In the genomic region with DNA sequence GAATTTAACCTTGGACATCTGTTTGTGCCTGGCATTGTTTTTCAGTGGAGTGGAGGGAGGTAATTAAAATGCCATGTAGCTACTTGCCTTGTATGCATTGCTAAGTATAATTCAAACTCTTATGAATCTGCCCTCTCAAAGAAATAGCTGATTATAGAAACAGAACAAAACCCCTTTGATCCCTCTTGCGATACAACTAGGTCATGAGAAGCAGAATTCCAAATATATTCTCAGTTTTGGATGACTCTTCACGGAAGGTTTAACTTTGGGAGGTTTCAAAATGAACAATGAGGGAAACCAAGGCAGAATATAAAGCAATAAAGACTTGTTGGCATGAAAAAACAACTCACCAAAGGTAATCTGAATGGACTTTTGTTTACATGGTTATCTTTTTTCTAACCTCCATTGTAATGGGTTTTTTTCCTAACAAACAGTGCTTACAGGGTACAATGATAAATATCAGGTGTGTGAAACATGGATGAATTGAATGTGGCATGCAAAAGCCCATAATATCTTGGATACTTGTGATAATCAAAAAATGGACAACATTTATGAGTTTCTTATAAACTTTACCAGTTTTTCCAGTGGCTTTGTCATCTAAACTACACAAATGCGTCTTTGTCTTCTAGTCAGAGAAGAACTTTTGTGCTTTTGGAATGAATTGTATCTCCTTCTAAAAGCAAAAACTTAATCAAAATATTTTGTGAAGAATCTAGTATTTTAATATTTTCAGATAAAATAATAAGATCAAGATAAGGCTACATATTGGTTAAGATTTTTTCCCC, we compare ENCODE assay signal across 25 cellular contexts. TPM values are rescaled to one million over a fixed set of nuclear protein-coding genes. Genes with fewer than 3 reads are reported as not detected.
"Had no signal": no experiment of that assay in that cellular context is flagged by ENCODE, and none has a peak within 500 bp of the region (broad histone marks: within the 10 kb centered on the region; RNA-seq: fewer than 3 reads in every experiment).

No MANE protein-coding gene starts in this region.

- DNase-seq: activated CD4-positive, alpha-beta T cell treated with anti-CD3 and anti-CD28 coated beads for 1 hour; activated CD4-positive, alpha-beta T cell treated with anti-CD3 and anti-CD28 coated beads, Interleukin-2, amount 50 U/mL, for 1 hour; activated CD8-positive, alpha-beta T cell treated with anti-CD3 and anti-CD28 coated beads, Interleukin-2, amount 10 ng/mL, durations not matched to agents 7 days and 5 days; activated T-cell treated with anti-CD3 and anti-CD28 coated beads, Interleukin-2, amount 50 U/mL, for 1 hour; brain microvascular endothelial cell; central memory CD4-positive, alpha-beta T cell; esophagus squamous epithelium; heart left ventricle; left colon; mesenchymal stem cell; naive B cell; occipital lobe; sigmoid colon; stimulated activated CD4-positive, alpha-beta T cell treated with anti-CD3 and anti-CD28 coated beads, Interleukin-2, amount 100 ng/mL, for 48 hours; stimulated activated CD8-positive, alpha-beta memory T cell treated with anti-CD3 and anti-CD28 coated beads, Interleukin-4, amount 100 ng/mL, for 48 hours; stimulated activated naive B cell treated with anti-CD40 and anti-IgM and Interleukin-4, amounts not matched to agents 10 μg/mL and 1 μg/mL and 100 μg/mL, for 72 hours; T-cell; T-helper 9 cell; upper lobe of left lung had no signal

- H3K27ac ChIP-seq: ascending aorta, brain microvascular endothelial cell, esophagus squamous epithelium, gastroesophageal sphincter, heart left ventricle, sigmoid colon, upper lobe of left lung had no signal

- H3K4me3 Mint-ChIP-seq: activated CD8-positive, alpha-beta T cell treated with anti-CD3 and anti-CD28 coated beads, Interleukin-2, amount 10 ng/mL, durations not matched to agents 7 days and 5 days; activated T-helper 17 cell treated with anti-CD3 and anti-CD28 coated beads, Interleukin-2, amount 50 U/mL, for 72 hours; naive B cell; neural crest cell; stimulated activated naive B cell treated with anti-CD40 and anti-IgM and Interleukin-4, amounts not matched to agents 10 μg/mL and 1 μg/mL and 100 μg/mL, for 72 hours; T-cell had no signal

- H3K27ac Mint-ChIP-seq: activated CD8-positive, alpha-beta T cell treated with anti-CD3 and anti-CD28 coated beads, Interleukin-2, amount 10 ng/mL, durations not matched to agents 7 days and 5 days; activated naive CD4-positive, alpha-beta T cell treated with anti-CD3 and anti-CD28 coated beads, Interleukin-2, amount 50 U/mL, for 72 hours; activated T-helper 17 cell treated with anti-CD3 and anti-CD28 coated beads, Interleukin-2, amount 50 U/mL, for 72 hours; stimulated activated naive B cell treated with anti-CD40 and anti-IgM and Interleukin-4, amounts not matched to agents 10 μg/mL and 1 μg/mL and 100 μg/mL, for 72 hours had no signal

- H3K4me3 ChIP-seq: ascending aorta, esophagus squamous epithelium, gastroesophageal sphincter, heart left ventricle, sigmoid colon, upper lobe of left lung had no signal

- ATAC-seq: activated CD8-positive, alpha-beta T cell treated with anti-CD3 and anti-CD28 coated beads, Interleukin-2, amount 10 ng/mL, durations not matched to agents 7 days and 5 days; activated naive CD4-positive, alpha-beta T cell treated with anti-CD3 and anti-CD28 coated beads, Interleukin-2, amount 50 U/mL, for 72 hours; activated T-helper 17 cell treated with anti-CD3 and anti-CD28 coated beads, Interleukin-2, amount 50 U/mL, for 72 hours; gastroesophageal sphincter; heart left ventricle; left colon; stimulated activated naive B cell treated with anti-CD40 and anti-IgM and Interleukin-4, amounts not matched to agents 10 μg/mL and 1 μg/mL and 100 μg/mL, for 72 hours; T-cell had no signal

- H3K4me1 ChIP-seq: ascending aorta, esophagus squamous epithelium, gastroesophageal sphincter, heart left ventricle, sigmoid colon, upper lobe of left lung had no signal

- H3K9me3 Mint-ChIP-seq: activated naive CD4-positive, alpha-beta T cell treated with anti-CD3 and anti-CD28 coated beads, Interleukin-2, amount 50 U/mL, for 72 hours; activated T-helper 17 cell treated with anti-CD3 and anti-CD28 coated beads, Interleukin-2, amount 50 U/mL, for 72 hours; naive B cell; neural crest cell; stimulated activated naive B cell treated with anti-CD40 and anti-IgM and Interleukin-4, amounts not matched to agents 10 μg/mL and 1 μg/mL and 100 μg/mL, for 72 hours; T-cell had no signal

- H3K36me3 Mint-ChIP-seq: activated naive CD4-positive, alpha-beta T cell treated with anti-CD3 and anti-CD28 coated beads, Interleukin-2, amount 50 U/mL, for 72 hours; naive B cell; stimulated activated naive B cell treated with anti-CD40 and anti-IgM and Interleukin-4, amounts not matched to agents 10 μg/mL and 1 μg/mL and 100 μg/mL, for 72 hours; T-cell had no signal

- H3K36me3 ChIP-seq: ascending aorta, brain microvascular endothelial cell, esophagus squamous epithelium, gastroesophageal sphincter, heart left ventricle, sigmoid colon, upper lobe of left lung had no signal

- H3K9me3 ChIP-seq: ascending aorta, esophagus squamous epithelium, gastroesophageal sphincter, heart left ventricle, sigmoid colon had no signal

- H3K4me1 Mint-ChIP-seq: activated T-helper 17 cell treated with anti-CD3 and anti-CD28 coated beads, Interleukin-2, amount 50 U/mL, for 72 hours; naive B cell; stimulated activated naive B cell treated with anti-CD40 and anti-IgM and Interleukin-4, amounts not matched to agents 10 μg/mL and 1 μg/mL and 100 μg/mL, for 72 hours; T-cell had no signal

RNA-seq across cellular contexts. Expression of a gene that starts 15.7 kb away (rescaled TPM):
- total RNA-seq: activated CD8-positive, alpha-beta T cell treated with anti-CD3 and anti-CD28 coated beads, Interleukin-2, amount 10 ng/mL, durations not matched to agents 7 days and 5 days; activated naive CD4-positive, alpha-beta T cell treated with anti-CD3 and anti-CD28 coated beads, Interleukin-2, amount 50 U/mL, for 72 hours; renal cortical epithelial cell had no signal
